In the genomic region with DNA sequence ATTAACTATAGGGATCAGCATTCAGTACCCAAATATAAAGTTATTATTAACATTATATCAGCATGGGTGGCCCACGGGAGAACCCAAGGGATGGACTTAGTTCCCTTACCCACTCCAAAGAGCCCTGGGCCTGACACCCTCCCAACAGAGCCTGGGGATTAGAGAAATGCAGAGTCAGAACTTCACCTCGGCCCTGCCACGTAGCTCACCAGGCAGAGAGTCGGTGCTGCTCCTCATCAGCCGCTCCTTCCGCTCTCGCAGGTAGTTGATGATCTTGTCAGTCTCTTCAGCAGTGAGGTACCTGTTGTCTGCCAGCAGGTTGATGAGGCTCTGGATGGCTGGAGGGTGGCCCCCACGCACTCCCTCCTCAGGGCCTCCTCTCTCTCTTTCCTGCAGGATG, we compare ENCODE assay signal across 15 cellular contexts. TPM values are rescaled to one million over a fixed set of nuclear protein-coding genes. Genes with fewer than 3 reads are reported as not detected.
"Had no signal": no experiment of that assay in that cellular context is flagged by ENCODE, and none has a peak within 500 bp of the region (broad histone marks: within the 10 kb centered on the region; RNA-seq: fewer than 3 reads in every experiment).

No MANE protein-coding gene starts in this region.

- H3K4me3 ChIP-seq: cardiac muscle cell, colonic mucosa, hepatocyte, thoracic aorta had no signal

- H3K4me1 ChIP-seq: colonic mucosa had no signal

- H3K27me3 ChIP-seq: colonic mucosa, hepatocyte had no signal

- H3K27ac ChIP-seq: cardiac muscle cell, colonic mucosa, hepatocyte, thoracic aorta had no signal

- H3K9me3 Mint-ChIP-seq: stimulated activated naive CD8-positive, alpha-beta T cell treated with anti-CD3 and anti-CD28 coated beads, Interleukin-15, amount 100 ng/mL, for 72 hours had no signal

- DNase-seq: activated CD4-positive, CD25-positive, alpha-beta regulatory T cell; colonic mucosa; effector memory CD4-positive, alpha-beta T cell; kidney glomerular epithelial cell; stimulated activated CD4-positive, alpha-beta T cell treated with anti-CD3 and anti-CD28 coated beads, Interleukin-2, amount 100 ng/mL, for 24 hours had no signal

- H3K4me2 ChIP-seq: hepatocyte had no signal

- ATAC-seq: sciatic nerve, SK-N-SH treated with all-trans-retinoic acid at 6 μM for 48 hours had no signal

- H3K9me3 ChIP-seq: colonic mucosa, thoracic aorta had no signal

RNA-seq across cellular contexts. Expression of gene SLC12A5, which starts 34.1 kb away (rescaled TPM):
- total RNA-seq: epithelial cell of proximal tubule, osteocyte, thoracic aorta had no signal

RNA-seq across cellular contexts. Expression of gene MMP9, which starts 54.4 kb away (rescaled TPM):
- total RNA-seq: cardiac muscle cell, osteocyte, pulmonary artery endothelial cell had no signal
- polyA plus RNA-seq: neural cell had no signal

RNA-seq across cellular contexts. Expression of gene CD40, which starts 55.0 kb away (rescaled TPM):
- polyA plus RNA-seq: neural cell had no signal
